In genomic region chr2:36892805-36893204, GRCh38 we compare ENCODE assay signal across 1 cellular context.
TF ChIP-seq lines count a peak whose summit lies in the region.

No MANE protein-coding gene starts in this region.

TF ChIP-seq in A549, 52 proteins besides CTCF, POLR2A, EP300 and RAD21 (continued from another document):
- TF ChIP-seq CHD2 (IDR thresholded peaks at IDR 0.05; ENCODE audit: low read length, partially characterized antibody): no peak
- no peak for TF ChIP-seq MAZ (IDR thresholded peaks at IDR 0.05; ENCODE audit: borderline replicate concordance, low read depth, low read length)
- no peak for TF ChIP-seq MAX (IDR thresholded peaks at IDR 0.05)
- TF ChIP-seq HMGXB4 (CRISPR knock-in tag; IDR thresholded peaks at IDR 0.05; ENCODE audit: borderline replicate concordance): no peak
- TF ChIP-seq, protein P1, sequence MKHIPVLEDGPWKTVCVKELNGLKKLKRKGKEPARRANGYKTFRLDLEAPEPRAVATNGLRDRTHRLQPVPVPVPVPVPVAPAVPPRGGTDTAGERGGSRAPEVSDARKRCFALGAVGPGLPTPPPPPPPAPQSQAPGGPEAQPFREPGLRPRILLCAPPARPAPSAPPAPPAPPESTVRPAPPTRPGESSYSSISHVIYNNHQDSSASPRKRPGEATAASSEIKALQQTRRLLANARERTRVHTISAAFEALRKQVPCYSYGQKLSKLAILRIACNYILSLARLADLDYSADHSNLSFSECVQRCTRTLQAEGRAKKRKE (CRISPR knock-in tag; IDR thresholded peaks at IDR 0.05; ENCODE audit: low read depth): no peak
- no peak for TF ChIP-seq RCOR1 (IDR thresholded peaks at IDR 0.05; ENCODE audit: low read depth, low read length)
- no peak for TF ChIP-seq MYC (IDR thresholded peaks at IDR 0.05; ENCODE audit: borderline replicate concordance, low read length)
- TF ChIP-seq, protein P2, sequence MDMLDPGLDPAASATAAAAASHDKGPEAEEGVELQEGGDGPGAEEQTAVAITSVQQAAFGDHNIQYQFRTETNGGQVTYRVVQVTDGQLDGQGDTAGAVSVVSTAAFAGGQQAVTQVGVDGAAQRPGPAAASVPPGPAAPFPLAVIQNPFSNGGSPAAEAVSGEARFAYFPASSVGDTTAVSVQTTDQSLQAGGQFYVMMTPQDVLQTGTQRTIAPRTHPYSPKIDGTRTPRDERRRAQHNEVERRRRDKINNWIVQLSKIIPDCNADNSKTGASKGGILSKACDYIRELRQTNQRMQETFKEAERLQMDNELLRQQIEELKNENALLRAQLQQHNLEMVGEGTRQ (IDR thresholded peaks at IDR 0.05): no peak
- TF ChIP-seq REST (IDR thresholded peaks at IDR 0.05): no peak
- TF ChIP-seq SMC3 (IDR thresholded peaks at IDR 0.05): no peak
- TF ChIP-seq NFE2L2 (conservative IDR thresholded peaks at IDR 0.05; ENCODE audit: low read length): no peak
TF ChIP-seq in A549: peak in this region for 0.
